Comparison of ENCODE assay signal across 8 cellular contexts in genomic region chr17:59829217-59830006, GRCh38.
DNase-seq lines count a peak whose midpoint lies in the region; ATAC-seq lines count a peak whose summit lies in the region.

No MANE protein-coding gene starts in this region.

- H3K9me3 Mint-ChIP-seq in activated CD4-positive, alpha-beta memory T cell treated with anti-CD3 and anti-CD28 coated beads, Interleukin-2, amount 10 ng/mL, durations not matched to agents 7 days and 5 days: no peaks in the 10 kb centered on the region

- no peaks in the 10 kb centered on the region for H3K27me3 Mint-ChIP-seq in activated CD4-positive, alpha-beta memory T cell treated with anti-CD3 and anti-CD28 coated beads, Interleukin-2, amount 10 ng/mL, durations not matched to agents 7 days and 5 days

- DNase-seq in CMK (ENCODE audit: low read depth) (peak; percentile 52), NCI-H2196 (lab: John Stamatoyannopoulos, UW; ENCODE audit: unreplicated experiment) (peak; percentile 84), glomerular visceral epithelial cell (ENCODE audit: extremely low spot score) (peak; percentile 98), cerebellar nuclear complex (lab: John Stamatoyannopoulos, UW) (no peak)
- DNase-seq in activated CD4-positive, alpha-beta memory T cell treated with anti-CD3 and anti-CD28 coated beads, Interleukin-2, amount 10 ng/mL, durations not matched to agents 7 days and 5 days: peak; percentile 62

- POLR2A ChIA-PET in activated CD4-positive, alpha-beta memory T cell treated with anti-CD3 and anti-CD28 coated beads, Interleukin-2, amount 10 ng/mL, durations not matched to agents 7 days and 5 days (lab: Charles Lee): interaction anchor here (1.0 to 29.7 kb wide), 16 partner anchors 10 to 1497 kb away, joined by 3 to 2499 read pairs (median 12); partner anchors contain the start of genes CLTC, PTRH2, RPS6KB1 and TUBD1

- H3K36me3 Mint-ChIP-seq in activated CD4-positive, alpha-beta memory T cell treated with anti-CD3 and anti-CD28 coated beads, Interleukin-2, amount 10 ng/mL, durations not matched to agents 7 days and 5 days (ENCODE audit: low read depth): peaks cover 35% of the 10 kb centered on the region

- H3K4me1 Mint-ChIP-seq in activated CD4-positive, alpha-beta memory T cell treated with anti-CD3 and anti-CD28 coated beads, Interleukin-2, amount 10 ng/mL, durations not matched to agents 7 days and 5 days: peaks cover 77% of the 10 kb centered on the region

- H3K27ac Mint-ChIP-seq in activated CD4-positive, alpha-beta memory T cell treated with anti-CD3 and anti-CD28 coated beads, Interleukin-2, amount 10 ng/mL, durations not matched to agents 7 days and 5 days: peak overlapping the region; percentile 96

- CTCF ChIA-PET in activated CD4-positive, alpha-beta memory T cell treated with anti-CD3 and anti-CD28 coated beads, Interleukin-2, amount 10 ng/mL, durations not matched to agents 7 days and 5 days (lab: Charles Lee): interaction anchor here (0.8 to 5.2 kb wide), 8 partner anchors 9 to 77 kb away, joined by 3 to 62 read pairs (median 12); no protein-coding TSS in a partner anchor

- peak overlapping the region in 20 of 21 experiments; percentile 56 to 96 (median 86) for H3K27ac ChIP-seq in skin epidermis

- peak overlapping the region in 2 of 7 experiments; percentile 5 to 14 for H3K4me3 ChIP-seq in skin epidermis

- H3K4me3 Mint-ChIP-seq in activated CD4-positive, alpha-beta memory T cell treated with anti-CD3 and anti-CD28 coated beads, Interleukin-2, amount 10 ng/mL, durations not matched to agents 7 days and 5 days: peak overlapping the region; percentile 77

- ATAC-seq in GM18873 (IDR thresholded peaks at IDR 0.05; ENCODE audit: low FRiP score, unreplicated experiment) (peak; percentile 60), HG03103 (IDR thresholded peaks at IDR 0.05; ENCODE audit: low read depth, unreplicated experiment) (peak; percentile 61)

Comparison
In these comparisons a context has a peak if more than half of its experiments do, and no peak if none do; other contexts are left out.
1. DNase-seq: peak in CMK (single experiment), NCI-H2196 (single experiment), activated CD4-positive, alpha-beta memory T cell treated with anti-CD3 and anti-CD28 coated beads, Interleukin-2, amount 10 ng/mL, durations not matched to agents 7 days and 5 days (single experiment) and glomerular visceral epithelial cell (single experiment); none in cerebellar nuclear complex (0 of 2).